Comparison of ENCODE assay signal across 1 cellular context in the genomic region with DNA sequence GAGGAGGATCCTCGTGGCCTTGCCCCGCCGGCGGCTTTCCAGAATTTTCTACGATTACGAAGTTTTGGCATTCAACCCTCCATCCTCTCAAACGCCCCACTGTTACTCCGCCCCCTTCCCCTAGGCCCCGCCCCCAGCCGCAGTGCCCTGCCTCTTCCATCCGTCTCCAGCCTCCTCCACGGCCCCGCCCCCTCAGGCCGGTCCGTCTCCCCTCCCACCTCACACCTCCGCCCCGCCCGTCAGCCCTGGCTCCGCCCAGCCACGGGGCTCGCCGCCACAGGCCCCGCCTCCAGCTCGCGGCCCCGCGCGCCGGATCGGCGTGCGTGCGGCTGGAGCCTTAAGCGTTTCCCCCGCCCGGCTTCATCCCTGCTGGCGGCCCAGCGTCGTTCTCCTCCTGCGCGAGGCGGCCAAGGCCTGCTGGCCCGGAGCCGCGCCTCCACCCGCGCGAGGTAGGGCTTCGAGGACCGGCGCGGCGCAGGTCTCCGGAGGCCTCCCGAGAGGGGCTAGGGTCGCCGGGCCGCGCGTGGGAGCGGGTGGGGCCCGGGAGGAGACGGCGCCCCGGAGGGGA.
TF ChIP-seq lines count a peak whose summit lies in the region.

A gene with protein sequence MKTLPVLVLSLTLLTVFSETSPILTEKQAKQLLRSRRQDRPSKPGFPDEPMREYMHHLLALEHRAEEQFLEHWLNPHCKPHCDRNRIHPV (minus strand): TSS at position 109 of the 568 bp plus-strand sequence. CDS start 18,110 bp downstream, outside the sequence.
A gene (plus strand): TSS at position 340 of the 568 bp plus-strand sequence. CDS start 645 bp downstream, outside the sequence.

TF ChIP-seq in HepG2, 621 proteins besides CTCF, POLR2A, EP300 and RAD21 (continued from another document and continues in another):
- TF ChIP-seq NPAS2 (CRISPR knock-in tag; IDR thresholded peaks at IDR 0.05; ENCODE audit: borderline replicate concordance) (no peak), ARID2 (CRISPR knock-in tag; IDR thresholded peaks at IDR 0.05; ENCODE audit: borderline replicate concordance) (no peak), ATM (IDR thresholded peaks at IDR 0.05; ENCODE audit: borderline replicate concordance) (no peak), ZNF724P (CRISPR knock-in tag; IDR thresholded peaks at IDR 0.05; ENCODE audit: borderline replicate concordance) (peak; percentile 53; the same call in 1 of the 2 replicates), ZNF30 (CRISPR knock-in tag; IDR thresholded peaks at IDR 0.05) (no peak), NR1H2 (CRISPR knock-in tag; IDR thresholded peaks at IDR 0.05; ENCODE audit: borderline replicate concordance, low read depth) (peak; percentile 73; the same call in 1 of the 2 replicates), SIN3A (IDR thresholded peaks at IDR 0.05; ENCODE audit: borderline replicate concordance, low read depth, low read length) (no peak), SRY (CRISPR knock-in tag; IDR thresholded peaks at IDR 0.05) (peak; percentile 81; the same call in 1 of the 2 replicates), TCF12 (IDR thresholded peaks at IDR 0.05) (no peak), TCF12 (CRISPR knock-in tag; IDR thresholded peaks at IDR 0.05) (0 out of 2 replicates have a peak, but pooled peaks have one; percentile 10), RFX1 (IDR thresholded peaks at IDR 0.05) (no peak), KDM5A (IDR thresholded peaks at IDR 0.05; ENCODE audit: borderline replicate concordance, low read length) (no peak), ZNF530 (CRISPR knock-in tag; IDR thresholded peaks at IDR 0.05; ENCODE audit: low read depth) (no peak), ZNF17 (CRISPR knock-in tag; IDR thresholded peaks at IDR 0.05) (no peak), SETDB1 (CRISPR knock-in tag; IDR thresholded peaks at IDR 0.05; ENCODE audit: borderline replicate concordance) (no peak), ESRRA (CRISPR knock-in tag; IDR thresholded peaks at IDR 0.05; ENCODE audit: low read depth) (0 out of 2 replicates have a peak, but pooled peaks have one; percentile 17), SIX4 (CRISPR knock-in tag; IDR thresholded peaks at IDR 0.05) (0 out of 2 replicates have a peak, but pooled peaks have one; percentile 15), ZNF788 (CRISPR knock-in tag; IDR thresholded peaks at IDR 0.05; ENCODE audit: borderline replicate concordance) (no peak), CHD2 (IDR thresholded peaks at IDR 0.05; ENCODE audit: low read depth, low read length) (no peak), MLLT10 (CRISPR knock-in tag; IDR thresholded peaks at IDR 0.05) (no peak)
- TF ChIP-seq, protein P1, sequence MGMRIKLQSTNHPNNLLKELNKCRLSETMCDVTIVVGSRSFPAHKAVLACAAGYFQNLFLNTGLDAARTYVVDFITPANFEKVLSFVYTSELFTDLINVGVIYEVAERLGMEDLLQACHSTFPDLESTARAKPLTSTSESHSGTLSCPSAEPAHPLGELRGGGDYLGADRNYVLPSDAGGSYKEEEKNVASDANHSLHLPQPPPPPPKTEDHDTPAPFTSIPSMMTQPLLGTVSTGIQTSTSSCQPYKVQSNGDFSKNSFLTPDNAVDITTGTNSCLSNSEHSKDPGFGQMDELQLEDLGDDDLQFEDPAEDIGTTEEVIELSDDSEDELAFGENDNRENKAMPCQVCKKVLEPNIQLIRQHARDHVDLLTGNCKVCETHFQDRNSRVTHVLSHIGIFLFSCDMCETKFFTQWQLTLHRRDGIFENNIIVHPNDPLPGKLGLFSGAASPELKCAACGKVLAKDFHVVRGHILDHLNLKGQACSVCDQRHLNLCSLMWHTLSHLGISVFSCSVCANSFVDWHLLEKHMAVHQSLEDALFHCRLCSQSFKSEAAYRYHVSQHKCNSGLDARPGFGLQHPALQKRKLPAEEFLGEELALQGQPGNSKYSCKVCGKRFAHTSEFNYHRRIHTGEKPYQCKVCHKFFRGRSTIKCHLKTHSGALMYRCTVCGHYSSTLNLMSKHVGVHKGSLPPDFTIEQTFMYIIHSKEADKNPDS (CRISPR knock-in tag; IDR thresholded peaks at IDR 0.05): no peak
- TF ChIP-seq, protein P2, sequence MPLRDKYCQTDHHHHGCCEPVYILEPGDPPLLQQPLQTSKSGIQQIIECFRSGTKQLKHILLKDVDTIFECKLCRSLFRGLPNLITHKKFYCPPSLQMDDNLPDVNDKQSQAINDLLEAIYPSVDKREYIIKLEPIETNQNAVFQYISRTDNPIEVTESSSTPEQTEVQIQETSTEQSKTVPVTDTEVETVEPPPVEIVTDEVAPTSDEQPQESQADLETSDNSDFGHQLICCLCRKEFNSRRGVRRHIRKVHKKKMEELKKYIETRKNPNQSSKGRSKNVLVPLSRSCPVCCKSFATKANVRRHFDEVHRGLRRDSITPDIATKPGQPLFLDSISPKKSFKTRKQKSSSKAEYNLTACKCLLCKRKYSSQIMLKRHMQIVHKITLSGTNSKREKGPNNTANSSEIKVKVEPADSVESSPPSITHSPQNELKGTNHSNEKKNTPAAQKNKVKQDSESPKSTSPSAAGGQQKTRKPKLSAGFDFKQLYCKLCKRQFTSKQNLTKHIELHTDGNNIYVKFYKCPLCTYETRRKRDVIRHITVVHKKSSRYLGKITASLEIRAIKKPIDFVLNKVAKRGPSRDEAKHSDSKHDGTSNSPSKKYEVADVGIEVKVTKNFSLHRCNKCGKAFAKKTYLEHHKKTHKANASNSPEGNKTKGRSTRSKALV (CRISPR knock-in tag; IDR thresholded peaks at IDR 0.05): no peak; the same call in 1 of the 2 replicates
- TF ChIP-seq, protein P3, sequence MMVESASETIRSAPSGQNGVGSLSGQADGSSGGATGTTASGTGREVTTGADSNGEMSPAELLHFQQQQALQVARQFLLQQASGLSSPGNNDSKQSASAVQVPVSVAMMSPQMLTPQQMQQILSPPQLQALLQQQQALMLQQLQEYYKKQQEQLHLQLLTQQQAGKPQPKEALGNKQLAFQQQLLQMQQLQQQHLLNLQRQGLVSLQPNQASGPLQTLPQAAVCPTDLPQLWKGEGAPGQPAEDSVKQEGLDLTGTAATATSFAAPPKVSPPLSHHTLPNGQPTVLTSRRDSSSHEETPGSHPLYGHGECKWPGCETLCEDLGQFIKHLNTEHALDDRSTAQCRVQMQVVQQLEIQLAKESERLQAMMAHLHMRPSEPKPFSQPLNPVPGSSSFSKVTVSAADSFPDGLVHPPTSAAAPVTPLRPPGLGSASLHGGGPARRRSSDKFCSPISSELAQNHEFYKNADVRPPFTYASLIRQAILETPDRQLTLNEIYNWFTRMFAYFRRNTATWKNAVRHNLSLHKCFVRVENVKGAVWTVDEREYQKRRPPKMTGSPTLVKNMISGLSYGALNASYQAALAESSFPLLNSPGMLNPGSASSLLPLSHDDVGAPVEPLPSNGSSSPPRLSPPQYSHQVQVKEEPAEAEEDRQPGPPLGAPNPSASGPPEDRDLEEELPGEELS (CRISPR knock-in tag; IDR thresholded peaks at IDR 0.05): 0 out of 2 replicates have a peak, but pooled peaks have one; percentile 3
- TF ChIP-seq, protein P4, sequence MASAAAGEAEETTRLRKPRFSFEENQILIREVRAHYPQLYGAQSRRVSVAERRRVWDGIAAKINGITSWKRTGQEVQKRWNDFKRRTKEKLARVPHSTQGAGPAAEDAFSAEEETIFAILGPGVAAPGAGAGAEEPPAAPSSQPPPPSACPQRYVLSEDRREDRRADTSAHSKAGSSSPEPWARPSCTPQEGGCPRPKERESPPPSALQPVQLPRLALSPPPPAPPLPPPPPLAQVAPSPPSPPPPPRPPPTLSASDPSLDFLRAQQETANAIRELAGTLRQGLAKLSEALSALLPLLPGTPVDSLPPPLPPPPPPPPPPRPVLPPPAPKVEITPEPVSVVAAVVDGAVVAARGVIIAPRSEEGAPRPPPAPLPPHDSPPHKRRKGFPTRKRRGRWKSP (CRISPR knock-in tag; IDR thresholded peaks at IDR 0.05): no peak; the same call in 1 of the 2 replicates
- TF ChIP-seq, protein P5, sequence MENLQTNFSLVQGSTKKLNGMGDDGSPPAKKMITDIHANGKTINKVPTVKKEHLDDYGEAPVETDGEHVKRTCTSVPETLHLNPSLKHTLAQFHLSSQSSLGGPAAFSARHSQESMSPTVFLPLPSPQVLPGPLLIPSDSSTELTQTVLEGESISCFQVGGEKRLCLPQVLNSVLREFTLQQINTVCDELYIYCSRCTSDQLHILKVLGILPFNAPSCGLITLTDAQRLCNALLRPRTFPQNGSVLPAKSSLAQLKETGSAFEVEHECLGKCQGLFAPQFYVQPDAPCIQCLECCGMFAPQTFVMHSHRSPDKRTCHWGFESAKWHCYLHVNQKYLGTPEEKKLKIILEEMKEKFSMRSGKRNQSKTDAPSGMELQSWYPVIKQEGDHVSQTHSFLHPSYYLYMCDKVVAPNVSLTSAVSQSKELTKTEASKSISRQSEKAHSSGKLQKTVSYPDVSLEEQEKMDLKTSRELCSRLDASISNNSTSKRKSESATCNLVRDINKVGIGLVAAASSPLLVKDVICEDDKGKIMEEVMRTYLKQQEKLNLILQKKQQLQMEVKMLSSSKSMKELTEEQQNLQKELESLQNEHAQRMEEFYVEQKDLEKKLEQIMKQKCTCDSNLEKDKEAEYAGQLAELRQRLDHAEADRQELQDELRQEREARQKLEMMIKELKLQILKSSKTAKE (CRISPR knock-in tag; IDR thresholded peaks at IDR 0.05; ENCODE audit: borderline replicate concordance): no peak
- TF ChIP-seq, protein P6, sequence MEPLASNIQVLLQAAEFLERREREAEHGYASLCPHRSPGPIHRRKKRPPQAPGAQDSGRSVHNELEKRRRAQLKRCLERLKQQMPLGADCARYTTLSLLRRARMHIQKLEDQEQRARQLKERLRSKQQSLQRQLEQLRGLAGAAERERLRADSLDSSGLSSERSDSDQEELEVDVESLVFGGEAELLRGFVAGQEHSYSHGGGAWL (CRISPR knock-in tag; IDR thresholded peaks at IDR 0.05): peak; percentile 4; the same call in 1 of the 2 replicates
- TF ChIP-seq, protein P7, sequence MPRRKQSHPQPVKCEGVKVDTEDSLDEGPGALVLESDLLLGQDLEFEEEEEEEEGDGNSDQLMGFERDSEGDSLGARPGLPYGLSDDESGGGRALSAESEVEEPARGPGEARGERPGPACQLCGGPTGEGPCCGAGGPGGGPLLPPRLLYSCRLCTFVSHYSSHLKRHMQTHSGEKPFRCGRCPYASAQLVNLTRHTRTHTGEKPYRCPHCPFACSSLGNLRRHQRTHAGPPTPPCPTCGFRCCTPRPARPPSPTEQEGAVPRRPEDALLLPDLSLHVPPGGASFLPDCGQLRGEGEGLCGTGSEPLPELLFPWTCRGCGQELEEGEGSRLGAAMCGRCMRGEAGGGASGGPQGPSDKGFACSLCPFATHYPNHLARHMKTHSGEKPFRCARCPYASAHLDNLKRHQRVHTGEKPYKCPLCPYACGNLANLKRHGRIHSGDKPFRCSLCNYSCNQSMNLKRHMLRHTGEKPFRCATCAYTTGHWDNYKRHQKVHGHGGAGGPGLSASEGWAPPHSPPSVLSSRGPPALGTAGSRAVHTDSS (CRISPR knock-in tag; conservative IDR thresholded peaks at IDR 0.05): 0 out of 2 replicates have a peak, but pooled peaks have one; percentile 43
- TF ChIP-seq, protein P8, sequence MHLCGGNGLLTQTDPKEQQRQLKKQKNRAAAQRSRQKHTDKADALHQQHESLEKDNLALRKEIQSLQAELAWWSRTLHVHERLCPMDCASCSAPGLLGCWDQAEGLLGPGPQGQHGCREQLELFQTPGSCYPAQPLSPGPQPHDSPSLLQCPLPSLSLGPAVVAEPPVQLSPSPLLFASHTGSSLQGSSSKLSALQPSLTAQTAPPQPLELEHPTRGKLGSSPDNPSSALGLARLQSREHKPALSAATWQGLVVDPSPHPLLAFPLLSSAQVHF (CRISPR knock-in tag; IDR thresholded peaks at IDR 0.05): peak; percentile 72
- TF ChIP-seq, protein P9, sequence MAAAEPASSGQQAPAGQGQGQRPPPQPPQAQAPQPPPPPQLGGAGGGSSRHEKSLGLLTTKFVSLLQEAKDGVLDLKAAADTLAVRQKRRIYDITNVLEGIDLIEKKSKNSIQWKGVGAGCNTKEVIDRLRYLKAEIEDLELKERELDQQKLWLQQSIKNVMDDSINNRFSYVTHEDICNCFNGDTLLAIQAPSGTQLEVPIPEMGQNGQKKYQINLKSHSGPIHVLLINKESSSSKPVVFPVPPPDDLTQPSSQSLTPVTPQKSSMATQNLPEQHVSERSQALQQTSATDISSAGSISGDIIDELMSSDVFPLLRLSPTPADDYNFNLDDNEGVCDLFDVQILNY (CRISPR knock-in tag; conservative IDR thresholded peaks at IDR 0.05): no peak
- TF ChIP-seq, protein P10, sequence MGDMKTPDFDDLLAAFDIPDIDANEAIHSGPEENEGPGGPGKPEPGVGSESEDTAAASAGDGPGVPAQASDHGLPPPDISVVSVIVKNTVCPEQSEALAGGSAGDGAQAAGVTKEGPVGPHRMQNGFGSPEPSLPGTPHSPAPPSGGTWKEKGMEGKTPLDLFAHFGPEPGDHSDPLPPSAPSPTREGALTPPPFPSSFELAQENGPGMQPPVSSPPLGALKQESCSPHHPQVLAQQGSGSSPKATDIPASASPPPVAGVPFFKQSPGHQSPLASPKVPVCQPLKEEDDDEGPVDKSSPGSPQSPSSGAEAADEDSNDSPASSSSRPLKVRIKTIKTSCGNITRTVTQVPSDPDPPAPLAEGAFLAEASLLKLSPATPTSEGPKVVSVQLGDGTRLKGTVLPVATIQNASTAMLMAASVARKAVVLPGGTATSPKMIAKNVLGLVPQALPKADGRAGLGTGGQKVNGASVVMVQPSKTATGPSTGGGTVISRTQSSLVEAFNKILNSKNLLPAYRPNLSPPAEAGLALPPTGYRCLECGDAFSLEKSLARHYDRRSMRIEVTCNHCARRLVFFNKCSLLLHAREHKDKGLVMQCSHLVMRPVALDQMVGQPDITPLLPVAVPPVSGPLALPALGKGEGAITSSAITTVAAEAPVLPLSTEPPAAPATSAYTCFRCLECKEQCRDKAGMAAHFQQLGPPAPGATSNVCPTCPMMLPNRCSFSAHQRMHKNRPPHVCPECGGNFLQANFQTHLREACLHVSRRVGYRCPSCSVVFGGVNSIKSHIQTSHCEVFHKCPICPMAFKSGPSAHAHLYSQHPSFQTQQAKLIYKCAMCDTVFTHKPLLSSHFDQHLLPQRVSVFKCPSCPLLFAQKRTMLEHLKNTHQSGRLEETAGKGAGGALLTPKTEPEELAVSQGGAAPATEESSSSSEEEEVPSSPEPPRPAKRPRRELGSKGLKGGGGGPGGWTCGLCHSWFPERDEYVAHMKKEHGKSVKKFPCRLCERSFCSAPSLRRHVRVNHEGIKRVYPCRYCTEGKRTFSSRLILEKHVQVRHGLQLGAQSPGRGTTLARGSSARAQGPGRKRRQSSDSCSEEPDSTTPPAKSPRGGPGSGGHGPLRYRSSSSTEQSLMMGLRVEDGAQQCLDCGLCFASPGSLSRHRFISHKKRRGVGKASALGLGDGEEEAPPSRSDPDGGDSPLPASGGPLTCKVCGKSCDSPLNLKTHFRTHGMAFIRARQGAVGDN (CRISPR knock-in tag; IDR thresholded peaks at IDR 0.05): peak; percentile 89
- TF ChIP-seq, protein P11, sequence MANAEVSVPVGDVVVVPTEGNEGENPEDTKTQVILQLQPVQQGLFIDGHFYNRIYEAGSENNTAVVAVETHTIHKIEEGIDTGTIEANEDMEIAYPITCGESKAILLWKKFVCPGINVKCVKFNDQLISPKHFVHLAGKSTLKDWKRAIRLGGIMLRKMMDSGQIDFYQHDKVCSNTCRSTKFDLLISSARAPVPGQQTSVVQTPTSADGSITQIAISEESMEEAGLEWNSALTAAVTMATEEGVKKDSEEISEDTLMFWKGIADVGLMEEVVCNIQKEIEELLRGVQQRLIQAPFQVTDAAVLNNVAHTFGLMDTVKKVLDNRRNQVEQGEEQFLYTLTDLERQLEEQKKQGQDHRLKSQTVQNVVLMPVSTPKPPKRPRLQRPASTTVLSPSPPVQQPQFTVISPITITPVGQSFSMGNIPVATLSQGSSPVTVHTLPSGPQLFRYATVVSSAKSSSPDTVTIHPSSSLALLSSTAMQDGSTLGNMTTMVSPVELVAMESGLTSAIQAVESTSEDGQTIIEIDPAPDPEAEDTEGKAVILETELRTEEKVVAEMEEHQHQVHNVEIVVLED (CRISPR knock-in tag; IDR thresholded peaks at IDR 0.05; ENCODE audit: borderline replicate concordance): no peak
